2 cellular contexts compared by ENCODE assay signal in the genomic region with DNA sequence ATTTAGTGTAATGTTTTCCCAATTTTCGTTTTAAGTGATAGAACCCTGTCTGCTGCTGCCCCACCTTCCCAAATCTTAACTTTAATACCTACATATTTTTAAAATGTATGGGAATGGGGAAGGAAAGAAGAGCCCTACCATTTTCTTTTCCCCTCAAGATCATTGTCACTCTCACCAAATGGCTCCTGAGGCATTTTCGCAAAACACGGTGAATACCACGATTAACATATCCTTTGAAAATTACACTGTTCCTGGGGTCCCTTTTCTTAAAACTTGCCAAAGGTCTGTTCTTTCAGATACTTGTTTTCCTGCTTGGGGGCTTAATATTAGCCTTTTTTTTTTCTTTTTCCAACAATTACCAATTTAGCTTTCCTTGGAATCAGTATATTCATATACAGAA.
TF ChIP-seq lines count a peak whose summit lies in the region.

No MANE protein-coding gene starts in this region.

TF ChIP-seq in GM23338, 12 proteins besides CTCF, POLR2A, EP300 and RAD21:
- TF ChIP-seq NANOG (IDR thresholded peaks at IDR 0.05; ENCODE audit: borderline replicate concordance) (0 out of 2 replicates have a peak, but pooled peaks have one; percentile 14), ZNF331 (CRISPR knock-in tag; IDR thresholded peaks at IDR 0.05; ENCODE audit: low read depth) (no peak)
- TF ChIP-seq, protein P1, sequence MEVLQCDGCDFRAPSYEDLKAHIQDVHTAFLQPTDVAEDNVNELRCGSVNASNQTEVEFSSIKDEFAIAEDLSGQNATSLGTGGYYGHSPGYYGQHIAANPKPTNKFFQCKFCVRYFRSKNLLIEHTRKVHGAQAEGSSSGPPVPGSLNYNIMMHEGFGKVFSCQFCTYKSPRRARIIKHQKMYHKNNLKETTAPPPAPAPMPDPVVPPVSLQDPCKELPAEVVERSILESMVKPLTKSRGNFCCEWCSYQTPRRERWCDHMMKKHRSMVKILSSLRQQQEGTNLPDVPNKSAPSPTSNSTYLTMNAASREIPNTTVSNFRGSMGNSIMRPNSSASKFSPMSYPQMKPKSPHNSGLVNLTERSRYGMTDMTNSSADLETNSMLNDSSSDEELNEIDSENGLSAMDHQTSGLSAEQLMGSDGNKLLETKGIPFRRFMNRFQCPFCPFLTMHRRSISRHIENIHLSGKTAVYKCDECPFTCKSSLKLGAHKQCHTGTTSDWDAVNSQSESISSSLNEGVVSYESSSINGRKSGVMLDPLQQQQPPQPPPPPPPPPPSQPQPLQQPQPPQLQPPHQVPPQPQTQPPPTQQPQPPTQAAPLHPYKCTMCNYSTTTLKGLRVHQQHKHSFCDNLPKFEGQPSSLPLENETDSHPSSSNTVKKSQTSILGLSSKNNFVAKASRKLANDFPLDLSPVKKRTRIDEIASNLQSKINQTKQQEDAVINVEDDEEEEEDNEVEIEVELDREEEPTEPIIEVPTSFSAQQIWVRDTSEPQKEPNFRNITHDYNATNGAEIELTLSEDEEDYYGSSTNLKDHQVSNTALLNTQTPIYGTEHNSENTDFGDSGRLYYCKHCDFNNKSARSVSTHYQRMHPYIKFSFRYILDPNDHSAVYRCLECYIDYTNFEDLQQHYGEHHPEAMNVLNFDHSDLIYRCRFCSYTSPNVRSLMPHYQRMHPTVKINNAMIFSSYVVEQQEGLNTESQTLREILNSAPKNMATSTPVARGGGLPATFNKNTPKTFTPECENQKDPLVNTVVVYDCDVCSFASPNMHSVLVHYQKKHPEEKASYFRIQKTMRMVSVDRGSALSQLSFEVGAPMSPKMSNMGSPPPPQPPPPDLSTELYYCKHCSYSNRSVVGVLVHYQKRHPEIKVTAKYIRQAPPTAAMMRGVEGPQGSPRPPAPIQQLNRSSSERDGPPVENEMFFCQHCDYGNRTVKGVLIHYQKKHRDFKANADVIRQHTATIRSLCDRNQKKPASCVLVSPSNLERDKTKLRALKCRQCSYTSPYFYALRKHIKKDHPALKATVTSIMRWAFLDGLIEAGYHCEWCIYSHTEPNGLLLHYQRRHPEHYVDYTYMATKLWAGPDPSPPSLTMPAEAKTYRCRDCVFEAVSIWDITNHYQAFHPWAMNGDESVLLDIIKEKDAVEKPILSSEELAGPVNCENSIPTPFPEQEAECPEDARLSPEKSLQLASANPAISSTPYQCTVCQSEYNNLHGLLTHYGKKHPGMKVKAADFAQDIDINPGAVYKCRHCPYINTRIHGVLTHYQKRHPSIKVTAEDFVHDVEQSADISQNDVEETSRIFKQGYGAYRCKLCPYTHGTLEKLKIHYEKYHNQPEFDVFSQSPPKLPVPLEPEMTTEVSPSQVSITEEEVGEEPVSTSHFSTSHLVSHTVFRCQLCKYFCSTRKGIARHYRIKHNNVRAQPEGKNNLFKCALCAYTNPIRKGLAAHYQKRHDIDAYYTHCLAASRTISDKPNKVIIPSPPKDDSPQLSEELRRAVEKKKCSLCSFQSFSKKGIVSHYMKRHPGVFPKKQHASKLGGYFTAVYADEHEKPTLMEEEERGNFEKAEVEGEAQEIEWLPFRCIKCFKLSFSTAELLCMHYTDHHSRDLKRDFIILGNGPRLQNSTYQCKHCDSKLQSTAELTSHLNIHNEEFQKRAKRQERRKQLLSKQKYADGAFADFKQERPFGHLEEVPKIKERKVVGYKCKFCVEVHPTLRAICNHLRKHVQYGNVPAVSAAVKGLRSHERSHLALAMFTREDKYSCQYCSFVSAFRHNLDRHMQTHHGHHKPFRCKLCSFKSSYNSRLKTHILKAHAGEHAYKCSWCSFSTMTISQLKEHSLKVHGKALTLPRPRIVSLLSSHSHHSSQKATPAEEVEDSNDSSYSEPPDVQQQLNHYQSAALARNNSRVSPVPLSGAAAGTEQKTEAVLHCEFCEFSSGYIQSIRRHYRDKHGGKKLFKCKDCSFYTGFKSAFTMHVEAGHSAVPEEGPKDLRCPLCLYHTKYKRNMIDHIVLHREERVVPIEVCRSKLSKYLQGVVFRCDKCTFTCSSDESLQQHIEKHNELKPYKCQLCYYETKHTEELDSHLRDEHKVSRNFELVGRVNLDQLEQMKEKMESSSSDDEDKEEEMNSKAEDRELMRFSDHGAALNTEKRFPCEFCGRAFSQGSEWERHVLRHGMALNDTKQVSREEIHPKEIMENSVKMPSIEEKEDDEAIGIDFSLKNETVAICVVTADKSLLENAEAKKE (CRISPR knock-in tag; IDR thresholded peaks at IDR 0.05) = no peak
TF ChIP-seq in GM23338: peak in this region for 1.

TF ChIP-seq in H1, 55 proteins besides CTCF, POLR2A, EP300 and RAD21:
- TF ChIP-seq YY1 (IDR thresholded peaks at IDR 0.05; ENCODE audit: low read depth, low read length) = peak; percentile 88; the same call in 1 of the 2 replicates
- no peak for TF ChIP-seq SIX5 (IDR thresholded peaks at IDR 0.05; ENCODE audit: low read depth, low read length)
- TF ChIP-seq, protein P2, sequence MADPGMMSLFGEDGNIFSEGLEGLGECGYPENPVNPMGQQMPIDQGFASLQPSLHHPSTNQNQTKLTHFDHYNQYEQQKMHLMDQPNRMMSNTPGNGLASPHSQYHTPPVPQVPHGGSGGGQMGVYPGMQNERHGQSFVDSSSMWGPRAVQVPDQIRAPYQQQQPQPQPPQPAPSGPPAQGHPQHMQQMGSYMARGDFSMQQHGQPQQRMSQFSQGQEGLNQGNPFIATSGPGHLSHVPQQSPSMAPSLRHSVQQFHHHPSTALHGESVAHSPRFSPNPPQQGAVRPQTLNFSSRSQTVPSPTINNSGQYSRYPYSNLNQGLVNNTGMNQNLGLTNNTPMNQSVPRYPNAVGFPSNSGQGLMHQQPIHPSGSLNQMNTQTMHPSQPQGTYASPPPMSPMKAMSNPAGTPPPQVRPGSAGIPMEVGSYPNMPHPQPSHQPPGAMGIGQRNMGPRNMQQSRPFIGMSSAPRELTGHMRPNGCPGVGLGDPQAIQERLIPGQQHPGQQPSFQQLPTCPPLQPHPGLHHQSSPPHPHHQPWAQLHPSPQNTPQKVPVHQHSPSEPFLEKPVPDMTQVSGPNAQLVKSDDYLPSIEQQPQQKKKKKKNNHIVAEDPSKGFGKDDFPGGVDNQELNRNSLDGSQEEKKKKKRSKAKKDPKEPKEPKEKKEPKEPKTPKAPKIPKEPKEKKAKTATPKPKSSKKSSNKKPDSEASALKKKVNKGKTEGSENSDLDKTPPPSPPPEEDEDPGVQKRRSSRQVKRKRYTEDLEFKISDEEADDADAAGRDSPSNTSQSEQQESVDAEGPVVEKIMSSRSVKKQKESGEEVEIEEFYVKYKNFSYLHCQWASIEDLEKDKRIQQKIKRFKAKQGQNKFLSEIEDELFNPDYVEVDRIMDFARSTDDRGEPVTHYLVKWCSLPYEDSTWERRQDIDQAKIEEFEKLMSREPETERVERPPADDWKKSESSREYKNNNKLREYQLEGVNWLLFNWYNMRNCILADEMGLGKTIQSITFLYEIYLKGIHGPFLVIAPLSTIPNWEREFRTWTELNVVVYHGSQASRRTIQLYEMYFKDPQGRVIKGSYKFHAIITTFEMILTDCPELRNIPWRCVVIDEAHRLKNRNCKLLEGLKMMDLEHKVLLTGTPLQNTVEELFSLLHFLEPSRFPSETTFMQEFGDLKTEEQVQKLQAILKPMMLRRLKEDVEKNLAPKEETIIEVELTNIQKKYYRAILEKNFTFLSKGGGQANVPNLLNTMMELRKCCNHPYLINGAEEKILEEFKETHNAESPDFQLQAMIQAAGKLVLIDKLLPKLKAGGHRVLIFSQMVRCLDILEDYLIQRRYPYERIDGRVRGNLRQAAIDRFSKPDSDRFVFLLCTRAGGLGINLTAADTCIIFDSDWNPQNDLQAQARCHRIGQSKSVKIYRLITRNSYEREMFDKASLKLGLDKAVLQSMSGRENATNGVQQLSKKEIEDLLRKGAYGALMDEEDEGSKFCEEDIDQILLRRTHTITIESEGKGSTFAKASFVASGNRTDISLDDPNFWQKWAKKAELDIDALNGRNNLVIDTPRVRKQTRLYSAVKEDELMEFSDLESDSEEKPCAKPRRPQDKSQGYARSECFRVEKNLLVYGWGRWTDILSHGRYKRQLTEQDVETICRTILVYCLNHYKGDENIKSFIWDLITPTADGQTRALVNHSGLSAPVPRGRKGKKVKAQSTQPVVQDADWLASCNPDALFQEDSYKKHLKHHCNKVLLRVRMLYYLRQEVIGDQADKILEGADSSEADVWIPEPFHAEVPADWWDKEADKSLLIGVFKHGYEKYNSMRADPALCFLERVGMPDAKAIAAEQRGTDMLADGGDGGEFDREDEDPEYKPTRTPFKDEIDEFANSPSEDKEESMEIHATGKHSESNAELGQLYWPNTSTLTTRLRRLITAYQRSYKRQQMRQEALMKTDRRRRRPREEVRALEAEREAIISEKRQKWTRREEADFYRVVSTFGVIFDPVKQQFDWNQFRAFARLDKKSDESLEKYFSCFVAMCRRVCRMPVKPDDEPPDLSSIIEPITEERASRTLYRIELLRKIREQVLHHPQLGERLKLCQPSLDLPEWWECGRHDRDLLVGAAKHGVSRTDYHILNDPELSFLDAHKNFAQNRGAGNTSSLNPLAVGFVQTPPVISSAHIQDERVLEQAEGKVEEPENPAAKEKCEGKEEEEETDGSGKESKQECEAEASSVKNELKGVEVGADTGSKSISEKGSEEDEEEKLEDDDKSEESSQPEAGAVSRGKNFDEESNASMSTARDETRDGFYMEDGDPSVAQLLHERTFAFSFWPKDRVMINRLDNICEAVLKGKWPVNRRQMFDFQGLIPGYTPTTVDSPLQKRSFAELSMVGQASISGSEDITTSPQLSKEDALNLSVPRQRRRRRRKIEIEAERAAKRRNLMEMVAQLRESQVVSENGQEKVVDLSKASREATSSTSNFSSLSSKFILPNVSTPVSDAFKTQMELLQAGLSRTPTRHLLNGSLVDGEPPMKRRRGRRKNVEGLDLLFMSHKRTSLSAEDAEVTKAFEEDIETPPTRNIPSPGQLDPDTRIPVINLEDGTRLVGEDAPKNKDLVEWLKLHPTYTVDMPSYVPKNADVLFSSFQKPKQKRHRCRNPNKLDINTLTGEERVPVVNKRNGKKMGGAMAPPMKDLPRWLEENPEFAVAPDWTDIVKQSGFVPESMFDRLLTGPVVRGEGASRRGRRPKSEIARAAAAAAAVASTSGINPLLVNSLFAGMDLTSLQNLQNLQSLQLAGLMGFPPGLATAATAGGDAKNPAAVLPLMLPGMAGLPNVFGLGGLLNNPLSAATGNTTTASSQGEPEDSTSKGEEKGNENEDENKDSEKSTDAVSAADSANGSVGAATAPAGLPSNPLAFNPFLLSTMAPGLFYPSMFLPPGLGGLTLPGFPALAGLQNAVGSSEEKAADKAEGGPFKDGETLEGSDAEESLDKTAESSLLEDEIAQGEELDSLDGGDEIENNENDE (IDR thresholded peaks at IDR 0.05; ENCODE audit: insufficient replicate concordance, low read length) = peak; percentile 42
- TF ChIP-seq BACH1 (IDR thresholded peaks at IDR 0.05; ENCODE audit: low read length) = no peak
TF ChIP-seq in H1: peak in this region for 2.
